18 cellular contexts compared by ENCODE assay signal in genomic region chr12:47094804-47095203, GRCh38. TPM values are rescaled to one million over a fixed set of nuclear protein-coding genes. Genes with fewer than 3 reads are reported as not detected.
DNase-seq lines count a peak whose midpoint lies in the region; FAIRE-seq and TF ChIP-seq lines count a peak whose summit lies in the region.
"Had no signal": no experiment of that assay in that cellular context is flagged by ENCODE, and none has a peak within 500 bp of the region (broad histone marks: within the 10 kb centered on the region; RNA-seq: fewer than 3 reads in every experiment).

No MANE protein-coding gene starts in this region.

- peaks cover 2% of the 10 kb centered on the region for H3K36me3 Mint-ChIP-seq in astrocyte (ENCODE audit: low read depth, unreplicated experiment)
- H3K36me3 Mint-ChIP-seq: natural killer cell treated with Interleukin-12 subunit alpha and Interleukin-12 subunit beta and Interleukin-15 and Interleukin-18, amount 100 ng/mL, for 72 hours had no signal

- H3K9ac ChIP-seq in astrocyte (ENCODE audit: low read length) (peak overlapping the region; percentile 79), mesenchymal stem cell (ENCODE audit: low read length) (no peak overlapping the region)
- H3K9ac ChIP-seq: BLaER1 had no signal

- H4K8ac ChIP-seq in mesenchymal stem cell (ENCODE audit: low read length): no peak overlapping the region

- H3K36me3 ChIP-seq in astrocyte (ENCODE audit: insufficient read depth, low read length) (no peaks in the 10 kb centered on the region), mesenchymal stem cell (ENCODE audit: control insufficient read depth in 1 of 2, insufficient read depth in 2 of 2, low read depth in 1 of 2, low read length in 2 of 2) (no peaks in the 10 kb centered on the region)
- H3K36me3 ChIP-seq: BLaER1, gastrocnemius medialis, lower lobe of right lung, upper lobe of left lung had no signal

- H3K27ac ChIP-seq in astrocyte (ENCODE audit: low read depth, low read length): peak overlapping the region; percentile 96
- peak overlapping the region; percentile 64 for H3K27ac ChIP-seq in mesenchymal stem cell (ENCODE audit: low read length, poor library complexity, severe bottlenecking)
- H3K27ac ChIP-seq: BLaER1, gastrocnemius medialis, lower lobe of right lung, SK-N-MC, upper lobe of left lung had no signal

- FAIRE-seq in astrocyte (lab: Jason Lieb, UNC): peak; percentile 83

- TF ChIP-seq RAD21 in Ishikawa (IDR thresholded peaks at IDR 0.05; ENCODE audit: low read depth): 0 out of 2 replicates have a peak, but pooled peaks have one; percentile 18

- peaks cover 5% of the 10 kb centered on the region for H3K9me3 Mint-ChIP-seq in astrocyte (ENCODE audit: unreplicated experiment)
- H3K9me3 Mint-ChIP-seq: natural killer cell treated with Interleukin-12 subunit alpha and Interleukin-12 subunit beta and Interleukin-15 and Interleukin-18, amount 100 ng/mL, for 72 hours had no signal

- no peak overlapping the region for H2BK15ac ChIP-seq in mesenchymal stem cell (ENCODE audit: low read depth, poor library complexity, severe bottlenecking)

- H3K9me3 ChIP-seq in astrocyte (ENCODE audit: insufficient read depth, low read depth, low read length): no peaks in the 10 kb centered on the region
- no peaks in the 10 kb centered on the region for H3K9me3 ChIP-seq in mesenchymal stem cell (ENCODE audit: control insufficient read depth, low read length)
- H3K9me3 ChIP-seq: BLaER1, gastrocnemius medialis, lower lobe of right lung, upper lobe of left lung had no signal

- no peak overlapping the region for H3K14ac ChIP-seq in mesenchymal stem cell (ENCODE audit: low read length in 2 of 2)

- no peak overlapping the region for H3K4me3 Mint-ChIP-seq in astrocyte (ENCODE audit: unreplicated experiment)
- H3K4me3 Mint-ChIP-seq: natural killer cell treated with Interleukin-12 subunit alpha and Interleukin-12 subunit beta and Interleukin-15 and Interleukin-18, amount 100 ng/mL, for 72 hours had no signal

- H3K4me3 ChIP-seq in astrocyte (ENCODE audit: insufficient read depth, low read depth, low read length): no peak overlapping the region
- H3K4me3 ChIP-seq in mesenchymal stem cell (ENCODE audit: insufficient read depth in 1 of 2, low read depth in 1 of 2, low read length in 2 of 2): no peak overlapping the region
- H3K4me3 ChIP-seq: BLaER1, gastrocnemius medialis, lower lobe of right lung, SK-N-MC, upper lobe of left lung had no signal

- no peak for TF ChIP-seq CTCF in astrocyte (IDR thresholded peaks at IDR 0.05; ENCODE audit: insufficient read depth, low read depth, low read length)

- TF ChIP-seq EP300 in Ishikawa (IDR thresholded peaks at IDR 0.05; ENCODE audit: borderline replicate concordance): peak; percentile 95

- no peak overlapping the region for H2BK12ac ChIP-seq in mesenchymal stem cell (ENCODE audit: low read length in 2 of 2)

- H3K4me1 ChIP-seq in astrocyte (ENCODE audit: insufficient read depth, low read length) (peaks cover 37% of the 10 kb centered on the region), mesenchymal stem cell (ENCODE audit: control insufficient read depth, insufficient read depth, low read depth, low read length) (no peaks in the 10 kb centered on the region)
- H3K4me1 ChIP-seq: BLaER1, gastrocnemius medialis had no signal

- no peak overlapping the region for H2AK5ac ChIP-seq in mesenchymal stem cell (ENCODE audit: low read length, severe bottlenecking)

- H3K4me1 Mint-ChIP-seq in astrocyte (ENCODE audit: low read depth, unreplicated experiment): peaks cover 29% of the 10 kb centered on the region

- no peak overlapping the region for H3K4ac ChIP-seq in mesenchymal stem cell (ENCODE audit: low read depth in 1 of 2, low read length in 2 of 2)

- H3K27me3 Mint-ChIP-seq in astrocyte (ENCODE audit: low read depth, unreplicated experiment): no peaks in the 10 kb centered on the region
- H3K27me3 Mint-ChIP-seq: natural killer cell treated with Interleukin-12 subunit alpha and Interleukin-12 subunit beta and Interleukin-15 and Interleukin-18, amount 100 ng/mL, for 72 hours; progenitor cell of endocrine pancreas had no signal

- no peak overlapping the region for H3K23ac ChIP-seq in mesenchymal stem cell (ENCODE audit: low read length in 2 of 2)

- peaks cover 3% of the 10 kb centered on the region for H3K79me1 ChIP-seq in mesenchymal stem cell (replicated peaks; ENCODE audit: low read length, poor library complexity, severe bottlenecking)

- no peaks in the 10 kb centered on the region for H3K79me2 ChIP-seq in astrocyte (ENCODE audit: insufficient read depth, low read length)

- no peak overlapping the region for H2BK5ac ChIP-seq in mesenchymal stem cell (ENCODE audit: low read depth, low read length, poor library complexity, severe bottlenecking)

- DNase-seq in Daoy (ENCODE audit: low read depth) (peak; percentile 93), astrocyte (ENCODE audit: low read depth) (peak; percentile 73), mesenchymal stem cell (no peak), GF-D8 (lab: John Stamatoyannopoulos, UW) (no peak), iPS-NIHi7 (ENCODE audit: extremely low spot score) (no peak), dedifferentiated amniotic fluid mesenchymal stem cell (ENCODE audit: extremely low spot score) (no peak)
- DNase-seq in activated CD4-positive, alpha-beta T cell treated with anti-CD3 and anti-CD28 coated beads for 4 hours: no peak
- DNase-seq: activated CD4-positive, alpha-beta T cell treated with anti-CD3 and anti-CD28 coated beads, Interleukin-2, amount 50 U/mL, for 4 hours; gastrocnemius medialis; Karpas-422; lower lobe of right lung; NCI-H1436; upper lobe of left lung had no signal

- peak overlapping the region; percentile 49 for H2BK120ac ChIP-seq in mesenchymal stem cell (ENCODE audit: low read depth, low read length)

- 71% methylated on average over 2 of the region's 4 CpGs for WGBS in mesenchymal stem cell

- H3K18ac ChIP-seq in mesenchymal stem cell (ENCODE audit: low read depth in 1 of 2, low read length in 2 of 2): no peak overlapping the region

- H3K27ac Mint-ChIP-seq in astrocyte (ENCODE audit: unreplicated experiment): peak overlapping the region; percentile 87
- H3K27ac Mint-ChIP-seq: natural killer cell treated with Interleukin-12 subunit alpha and Interleukin-12 subunit beta and Interleukin-15 and Interleukin-18, amount 100 ng/mL, for 72 hours; progenitor cell of endocrine pancreas had no signal

- H3K27me3 ChIP-seq in astrocyte (ENCODE audit: insufficient read depth, low read length): no peaks in the 10 kb centered on the region
- no peaks in the 10 kb centered on the region for H3K27me3 ChIP-seq in mesenchymal stem cell (ENCODE audit: control insufficient read depth in 1 of 2, insufficient read depth in 1 of 2, low read length in 2 of 2)
- H3K27me3 ChIP-seq: BLaER1, gastrocnemius medialis, upper lobe of left lung had no signal

- H3K4me2 ChIP-seq in astrocyte (ENCODE audit: low read length) (peak overlapping the region; percentile 77), mesenchymal stem cell (ENCODE audit: low read length, poor library complexity, severe bottlenecking) (no peak overlapping the region)
- H3K4me2 ChIP-seq: BLaER1 had no signal

- no peaks in the 10 kb centered on the region for H4K20me1 ChIP-seq in astrocyte (ENCODE audit: insufficient read depth, low read length)
- H4K20me1 ChIP-seq: BLaER1 had no signal

- H4K91ac ChIP-seq in mesenchymal stem cell (ENCODE audit: low read length): no peak overlapping the region

- H2AFZ ChIP-seq in astrocyte (ENCODE audit: low read depth, low read length) (no peak overlapping the region), mesenchymal stem cell (ENCODE audit: low read depth, low read length) (no peak overlapping the region)

TF ChIP-seq in Ishikawa, 13 proteins besides CTCF, POLR2A, EP300 and RAD21 (continues in another document):
- no peak for TF ChIP-seq EGR1 (IDR thresholded peaks at IDR 0.05)
- no peak for TF ChIP-seq CREB1 (IDR thresholded peaks at IDR 0.05; ENCODE audit: low read depth)
- no peak for TF ChIP-seq YY1 (IDR thresholded peaks at IDR 0.05; ENCODE audit: low read depth)
- TF ChIP-seq NFIC (IDR thresholded peaks at IDR 0.05): 0 out of 2 replicates have a peak, but pooled peaks have one; percentile 20
- TF ChIP-seq ZBTB7A (IDR thresholded peaks at IDR 0.05; ENCODE audit: low read depth): no peak
- TF ChIP-seq REST (IDR thresholded peaks at IDR 0.05; ENCODE audit: low read depth): no peak
- TF ChIP-seq FOXM1 (IDR thresholded peaks at IDR 0.05; ENCODE audit: borderline replicate concordance, low read depth): peak; percentile 87; the same call in 1 of the 2 replicates

RNA-seq across cellular contexts. Expression of gene AMIGO2, which starts 15.0 kb away (rescaled TPM):
- total RNA-seq in Daoy (2014; rRNA removed; shearing (Covaris generic)): 159 and 164 TPM in 2 replicates
- total RNA-seq in astrocyte: 25.2 and 35.4 TPM in 2 replicates
- 13.2 TPM for polyA plus RNA-seq in mesenchymal stem cell (2013, experiment 1 of 2)
- polyA plus RNA-seq in mesenchymal stem cell (2013, experiment 2 of 2): 13.5 TPM

RNA-seq across cellular contexts. Expression of gene PCED1B, which starts 15.4 kb away (rescaled TPM):
- total RNA-seq in Daoy (2014; rRNA removed; shearing (Covaris generic)): 3.8 and 4.7 TPM in 2 replicates
- total RNA-seq in astrocyte: 1.8 and 2.4 TPM in 2 replicates
- polyA plus RNA-seq in mesenchymal stem cell (2013, experiment 1 of 2): 3.0 TPM
- 2.4 TPM for polyA plus RNA-seq in mesenchymal stem cell (2013, experiment 2 of 2)

Comparison
In these comparisons a context has a peak if more than half of its experiments do, and no peak if none do; other contexts are left out.
1. DNase-seq: peak in Daoy (single experiment) and astrocyte (single experiment); none in mesenchymal stem cell (single experiment), activated CD4-positive, alpha-beta T cell treated with anti-CD3 and anti-CD28 coated beads for 4 hours (0 of 2), GF-D8 (single experiment), iPS-NIHi7 (single experiment) and dedifferentiated amniotic fluid mesenchymal stem cell (single experiment).